ENCODE assay signal across 22 cellular contexts in the genomic region with DNA sequence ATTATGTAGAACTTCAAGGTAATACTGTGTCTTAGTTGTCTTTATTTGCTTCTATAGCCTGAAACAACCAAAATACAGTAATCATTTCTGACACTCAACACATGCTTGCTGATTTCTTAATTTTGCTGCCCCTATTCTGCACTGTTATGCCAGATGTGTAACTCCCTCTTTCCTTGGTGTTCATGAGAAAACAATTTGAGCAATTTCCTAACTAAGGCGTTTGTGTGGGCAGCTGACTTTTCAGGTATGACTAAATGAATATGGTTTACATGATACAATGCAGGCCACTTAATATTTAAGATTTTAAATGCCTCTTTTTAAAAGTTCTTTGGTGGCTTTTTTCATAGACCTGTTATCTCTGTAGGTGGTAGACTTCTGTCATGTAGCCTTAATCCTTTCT. TPM values are rescaled to one million over a fixed set of nuclear protein-coding genes. Genes with fewer than 3 reads are reported as not detected.
DNase-seq lines count a peak whose midpoint lies in the region; FAIRE-seq and TF ChIP-seq lines count a peak whose summit lies in the region.
"Had no signal": no experiment of that assay in that cellular context is flagged by ENCODE, and none has a peak within 500 bp of the region (broad histone marks: within the 10 kb centered on the region; RNA-seq: fewer than 3 reads in every experiment).

No MANE protein-coding gene starts in this region.

- BruUV-seq in Caco-2 (replicated peaks; lab: Mats Ljungman, UMichigan): no TSS peak

- H3K9me3 Mint-ChIP-seq in Caco-2 (ENCODE audit: unreplicated experiment): peaks cover 19% of the 10 kb centered on the region

- POLR2A ChIA-PET in Caco-2 (lab: Charles Lee): no interaction called here

- DNase-seq in Caco-2 (no peak), HPDE6-E6E7 (ENCODE audit: extremely low spot score) (peak; percentile 4), bronchial epithelial cell (ENCODE audit: low read depth) (peak; percentile 80), urothelium cell line (ENCODE audit: low spot score) (peak; percentile 4), NCI-H446 treated with DMSO at 0.1 percent for 48 hours (lab: John Stamatoyannopoulos, UW) (no peak), GF-D8 (lab: John Stamatoyannopoulos, UW) (no peak), adrenal gland (no peak)
- DNase-seq: Calu3; CD4-positive, alpha-beta T cell; DMS153; MV-4-11; NCI-H1105 treated with DMSO at 0.1 percent for 48 hours; NCI-H2029 treated with DMSO at 0.1 percent for 48 hours; NCI-H2171; NCI-H526; Peyer's patch; SJCRH30 had no signal

- H3K4me1 ChIP-seq in Caco-2 (no peaks in the 10 kb centered on the region; the same call in none of the 2 replicates), adrenal gland (replicated peaks in 1 of 2) (no peaks in the 10 kb centered on the region)
- H3K4me1 ChIP-seq: BLaER1, Peyer's patch, SJCRH30 had no signal

- no peak for TF ChIP-seq POLR2A in adrenal gland (IDR thresholded peaks at IDR 0.05)

- H3K4me3 ChIP-seq in Caco-2 (ENCODE audit: low read depth, low read length) (no peak overlapping the region), bronchial epithelial cell (ENCODE audit: low read depth, low read length) (no peak overlapping the region), adrenal gland (no peak overlapping the region)
- H3K4me3 ChIP-seq: BLaER1, Peyer's patch, SJCRH30 had no signal

- H3K4me3 Mint-ChIP-seq in Caco-2 (ENCODE audit: unreplicated experiment): no peak overlapping the region
- H3K4me3 Mint-ChIP-seq: CD4-positive, alpha-beta T cell; IgD-negative memory B cell had no signal

- H3K9me3 ChIP-seq in Caco-2 (no peaks in the 10 kb centered on the region), adrenal gland (replicated peaks in 1 of 3) (no peaks in the 10 kb centered on the region)
- H3K9me3 ChIP-seq: BLaER1, Peyer's patch, SJCRH30 had no signal

- H3K36me3 Mint-ChIP-seq in Caco-2 (ENCODE audit: insufficient read depth, unreplicated experiment): no peaks in the 10 kb centered on the region

- intact Hi-C loops in Caco-2 (cut with micrococcal nuclease; ENCODE audit: unreplicated experiment): no loop called here
- intact Hi-C loops in adrenal gland (cut with DNase I): no loop called here

- FAIRE-seq in bronchial epithelial cell (lab: Jason Lieb, UNC): no peak
- no peak for FAIRE-seq in urothelium cell line (lab: Jason Lieb, UNC)
- FAIRE-seq: G401.6, GM19239, H54 had no signal

- WGBS in adrenal gland, 4 donors: 42 to 60% (median 45%) methylated on average over 1 of the region's 1 CpG

- H3K36me3 ChIP-seq in Caco-2 (ENCODE audit: control insufficient read depth, insufficient read depth, low read length) (no peaks in the 10 kb centered on the region), bronchial epithelial cell (ENCODE audit: control insufficient read depth, insufficient read depth, low read length) (no peaks in the 10 kb centered on the region), adrenal gland (replicated peaks in 1 of 2) (no peaks in the 10 kb centered on the region)
- H3K36me3 ChIP-seq: BLaER1, Peyer's patch, SJCRH30 had no signal

- no peaks in the 10 kb centered on the region for H3K27me3 Mint-ChIP-seq in Caco-2 (ENCODE audit: insufficient read depth, unreplicated experiment)

- H3K27ac ChIP-seq in adrenal gland: no peak overlapping the region
- H3K27ac ChIP-seq: BLaER1, Peyer's patch, SJCRH30 had no signal

- TF ChIP-seq CTCF in Caco-2 (IDR thresholded peaks at IDR 0.05; ENCODE audit: insufficient read depth in 1 of 2, low read depth in 1 of 2, low read length in 1 of 2, severe bottlenecking in 1 of 2, unreplicated experiment in 1 of 2): no peak
- TF ChIP-seq CTCF in bronchial epithelial cell (IDR thresholded peaks at IDR 0.05; ENCODE audit: insufficient read depth, low read length, severe bottlenecking): no peak
- no peak for TF ChIP-seq CTCF in adrenal gland (IDR thresholded peaks at IDR 0.05)

- peaks cover 10% of the 10 kb centered on the region for H3K4me1 Mint-ChIP-seq in Caco-2 (ENCODE audit: low read depth, unreplicated experiment)
- H3K4me1 Mint-ChIP-seq: IgD-negative memory B cell had no signal

- CTCF ChIA-PET in Caco-2 (lab: Charles Lee): no interaction called here

- no peaks in the 10 kb centered on the region for H3K27me3 ChIP-seq in Caco-2 (replicated peaks; ENCODE audit: control insufficient read depth, insufficient read depth, low read length)
- no peaks in the 10 kb centered on the region for H3K27me3 ChIP-seq in bronchial epithelial cell (ENCODE audit: control insufficient read depth, insufficient read depth, low read length)
- no peaks in the 10 kb centered on the region for H3K27me3 ChIP-seq in adrenal gland
- H3K27me3 ChIP-seq: BLaER1, Peyer's patch, SJCRH30 had no signal

- peak overlapping the region; percentile 27 for H3K27ac Mint-ChIP-seq in Caco-2 (ENCODE audit: unreplicated experiment)
- H3K27ac Mint-ChIP-seq: CD4-positive, alpha-beta T cell; IgD-negative memory B cell had no signal

RNA-seq across cellular contexts. Expression of gene CENPE, which starts 46.1 kb away (rescaled TPM):
- 30.3 and 36.9 TPM in 2 replicates for total RNA-seq in Caco-2 (2022)
- 1.3 and 6.3 TPM in 2 replicates for total RNA-seq in bronchial epithelial cell
- total RNA-seq in adrenal gland: 1 to 10 TPM in 3 of 8 donors, under 1 TPM in 5; 0.28 to 3.5 (median 0.93) TPM
- polyA plus RNA-seq in adrenal gland: under 1 TPM; 0.17 to 0.86 (median 0.32) TPM

Comparison
In these comparisons a context has a peak if more than half of its experiments do, and no peak if none do; other contexts are left out.
1. DNase-seq: peak in HPDE6-E6E7 (single experiment), bronchial epithelial cell (single experiment) and urothelium cell line (single experiment); none in Caco-2 (0 of 2), NCI-H446 treated with DMSO at 0.1 percent for 48 hours (single experiment), GF-D8 (single experiment) and adrenal gland (0 of 7).